In genomic region chr1:217564833-217565232, GRCh38 we compare ENCODE assay signal across 20 cellular contexts.
"Had no signal": no experiment of that assay in that cellular context is flagged by ENCODE, and none has a peak within 500 bp of the region (broad histone marks: within the 10 kb centered on the region; RNA-seq: fewer than 3 reads in every experiment).

No MANE protein-coding gene starts in this region.

- ATAC-seq: foreskin keratinocyte; left cardiac atrium; lower lobe of right lung; natural killer cell; sciatic nerve; stimulated activated naive B cell treated with anti-CD40 and anti-IgM and Interleukin-4, amounts not matched to agents 10 μg/mL and 1 μg/mL and 100 μg/mL, for 72 hours; stimulated activated naive CD8-positive, alpha-beta T cell treated with anti-CD3 and anti-CD28 coated beads, Interleukin-15, amount 100 ng/mL, for 72 hours had no signal

- FAIRE-seq: endothelial cell of umbilical vein had no signal

- DNase-seq: dermis blood vessel endothelial cell; endodermal cell; erythroblast; foreskin keratinocyte; head of caudate nucleus; kidney; left cardiac atrium; left ventricle myocardium inferior; lower lobe of right lung; natural killer cell; posterior cingulate gyrus; spleen; stimulated activated CD4-positive, alpha-beta T cell treated with anti-CD3 and anti-CD28 coated beads, Interleukin-15, amount 100 ng/mL, for 24 hours; stimulated activated CD4-positive, alpha-beta T cell treated with anti-CD3 and anti-CD28 coated beads, Interleukin-1b, Interleukin-23, amount 100 ng/mL, for 48 hours; stimulated activated CD4-positive, alpha-beta T cell treated with anti-CD3 and anti-CD28 coated beads, Interleukin-4, amount 100 ng/mL, for 4 hours; stimulated activated naive B cell treated with anti-CD40 and anti-IgM and Interleukin-4, amounts not matched to agents 10 μg/mL and 1 μg/mL and 100 μg/mL, for 72 hours; stimulated activated naive CD8-positive, alpha-beta T cell treated with anti-CD3 and anti-CD28 coated beads, Interleukin-15, amount 100 ng/mL, for 72 hours; testis had no signal
